9 cellular contexts compared by ENCODE assay signal in the genomic region with DNA sequence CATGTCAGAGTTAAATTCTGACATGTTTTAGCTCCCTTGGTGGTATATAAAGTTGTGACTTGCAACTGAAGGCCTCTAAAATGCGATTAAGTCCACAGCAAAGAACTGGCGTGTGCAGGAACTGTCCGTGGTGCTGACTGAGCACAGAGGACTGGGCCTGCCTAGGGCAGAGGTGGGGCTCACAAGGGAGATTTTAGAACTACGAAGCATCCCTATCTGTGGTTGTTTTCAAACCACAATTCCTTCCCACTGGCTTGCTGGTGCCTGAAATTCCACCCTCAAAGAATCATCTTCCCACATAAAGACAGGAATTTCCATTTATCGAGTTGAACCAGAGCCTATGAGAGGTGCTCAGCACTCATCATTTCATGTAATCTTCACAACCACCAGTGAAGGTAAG. TPM values are rescaled to one million over a fixed set of nuclear protein-coding genes. Genes with fewer than 3 reads are reported as not detected.
DNase-seq lines count a peak whose midpoint lies in the region; ATAC-seq, FAIRE-seq and TF ChIP-seq lines count a peak whose summit lies in the region.
"Had no signal": no experiment of that assay in that cellular context is flagged by ENCODE, and none has a peak within 500 bp of the region (broad histone marks: within the 10 kb centered on the region; RNA-seq: fewer than 3 reads in every experiment).

No MANE protein-coding gene starts in this region.

- H3K36me3 Mint-ChIP-seq in astrocyte (ENCODE audit: low read depth, unreplicated experiment) (no peaks in the 10 kb centered on the region), osteocyte (ENCODE audit: unreplicated experiment) (no peaks in the 10 kb centered on the region)

- H3K4ac ChIP-seq in mesendoderm (ENCODE audit: low read depth, low read length), result no peak overlapping the region

- ATAC-seq in HG02759 (IDR thresholded peaks at IDR 0.05; ENCODE audit: unreplicated experiment), result no peak

- no peaks in the 10 kb centered on the region for H3K4me1 Mint-ChIP-seq in astrocyte (ENCODE audit: low read depth, unreplicated experiment)
- no peaks in the 10 kb centered on the region for H3K4me1 Mint-ChIP-seq in osteocyte (ENCODE audit: unreplicated experiment)

- H3K4me2 ChIP-seq in astrocyte (ENCODE audit: low read length) (no peak overlapping the region), mesendoderm (ENCODE audit: low read length) (no peak overlapping the region)

- no peak overlapping the region for H3K18ac ChIP-seq in mesendoderm (ENCODE audit: low read length)

- no peaks in the 10 kb centered on the region for H3K36me3 ChIP-seq in astrocyte (ENCODE audit: insufficient read depth, low read length)
- H3K36me3 ChIP-seq in mesendoderm (ENCODE audit: control insufficient read depth, insufficient read depth, low read length), result no peaks in the 10 kb centered on the region

- WGBS in mesendoderm (ENCODE audit: extremely low coverage, insufficient coverage, low lambda C conversion rate), result no CpG with 5 or more reads among the region's 5 CpGs

- no peak overlapping the region for H3K23ac ChIP-seq in mesendoderm (ENCODE audit: low read length)

- H2BK120ac ChIP-seq in mesendoderm (ENCODE audit: low read depth, low read length), result no peak overlapping the region

- H3K9me3 Mint-ChIP-seq in astrocyte (ENCODE audit: unreplicated experiment), result no peaks in the 10 kb centered on the region
- H3K9me3 Mint-ChIP-seq in osteocyte (ENCODE audit: unreplicated experiment), result no peaks in the 10 kb centered on the region

- no peaks in the 10 kb centered on the region for H4K20me1 ChIP-seq in astrocyte (ENCODE audit: insufficient read depth, low read length)

- H2BK5ac ChIP-seq in mesendoderm (ENCODE audit: low read length), result no peak overlapping the region

- no peak overlapping the region for H3K4me3 Mint-ChIP-seq in astrocyte (ENCODE audit: unreplicated experiment)
- no peak overlapping the region for H3K4me3 Mint-ChIP-seq in osteocyte (ENCODE audit: unreplicated experiment)

- H3K9ac ChIP-seq in astrocyte (ENCODE audit: low read length) (no peak overlapping the region), mesendoderm (ENCODE audit: low read length) (no peak overlapping the region)

- no peak overlapping the region for H2AFZ ChIP-seq in astrocyte (ENCODE audit: low read depth, low read length)

- no peak overlapping the region for H3K27ac Mint-ChIP-seq in astrocyte (ENCODE audit: unreplicated experiment)
- H3K27ac Mint-ChIP-seq in osteocyte (ENCODE audit: unreplicated experiment), result no peak overlapping the region

- no peak overlapping the region for H4K8ac ChIP-seq in mesendoderm (ENCODE audit: low read depth, low read length)

- DNase-seq in GM04504 (ENCODE audit: low read depth), result peak; percentile 22
- DNase-seq in NCI-H226, result peak; percentile 19
- DNase-seq in astrocyte (ENCODE audit: low read depth), result peak; percentile 35
- DNase-seq in mesendoderm, result peak; percentile 69
- no peak for DNase-seq in NCI-H2107 (lab: John Stamatoyannopoulos, UW)
- no peak for DNase-seq in osteocyte (ENCODE audit: extremely low spot score, unreplicated experiment)
- DNase-seq in NCI-H2196 (lab: John Stamatoyannopoulos, UW; ENCODE audit: unreplicated experiment), result no peak

- TF ChIP-seq CTCF in astrocyte (IDR thresholded peaks at IDR 0.05; ENCODE audit: insufficient read depth, low read depth, low read length) (no peak), osteocyte (IDR thresholded peaks at IDR 0.05) (no peak)

- no peak overlapping the region for H4K5ac ChIP-seq in mesendoderm (ENCODE audit: low read length)

- H3K27me3 ChIP-seq in astrocyte (ENCODE audit: insufficient read depth, low read length), result peaks cover 3% of the 10 kb centered on the region
- H3K27me3 ChIP-seq in mesendoderm (ENCODE audit: insufficient read depth, low read length, poor library complexity), result no peaks in the 10 kb centered on the region

- H2AK5ac ChIP-seq in mesendoderm (ENCODE audit: low read length), result no peak overlapping the region

- no peaks in the 10 kb centered on the region for H3K9me3 ChIP-seq in astrocyte (ENCODE audit: insufficient read depth, low read depth, low read length)

- no peaks in the 10 kb centered on the region for H3K79me1 ChIP-seq in mesendoderm (ENCODE audit: low read length)

- no peak overlapping the region for H2BK15ac ChIP-seq in mesendoderm (replicated peaks; ENCODE audit: low read depth)

- H3K4me3 ChIP-seq in astrocyte (ENCODE audit: insufficient read depth, low read depth, low read length) (no peak overlapping the region), mesendoderm (ENCODE audit: low read length) (no peak overlapping the region)

- peaks cover 24% of the 10 kb centered on the region for H3K27me3 Mint-ChIP-seq in astrocyte (ENCODE audit: low read depth, unreplicated experiment)
- peaks cover 11% of the 10 kb centered on the region for H3K27me3 Mint-ChIP-seq in osteocyte (ENCODE audit: unreplicated experiment)

- H3K79me2 ChIP-seq in astrocyte (ENCODE audit: insufficient read depth, low read length) (no peaks in the 10 kb centered on the region), mesendoderm (ENCODE audit: control insufficient read depth, insufficient read depth, low read length) (no peaks in the 10 kb centered on the region)

- H3K27ac ChIP-seq in astrocyte (ENCODE audit: low read depth, low read length), result no peak overlapping the region
- no peak overlapping the region for H3K27ac ChIP-seq in mesendoderm (ENCODE audit: low read depth, low read length)

- FAIRE-seq in astrocyte (lab: Jason Lieb, UNC), result no peak
- FAIRE-seq: colon had no signal

- H3K4me1 ChIP-seq in astrocyte (ENCODE audit: insufficient read depth, low read length), result no peaks in the 10 kb centered on the region
- H3K4me1 ChIP-seq in mesendoderm (ENCODE audit: control insufficient read depth, low read depth, low read length), result peaks cover 2% of the 10 kb centered on the region

- no peak overlapping the region for H3K56ac ChIP-seq in mesendoderm (ENCODE audit: low read length)

RNA-seq across cellular contexts. Expression of gene RIMS4, which starts 30.1 kb away (rescaled TPM):
- 0.48 and 0.53 TPM in 2 replicates for total RNA-seq in astrocyte
- polyA plus RNA-seq in mesendoderm (2013, experiment 1 of 2), result 9.4 TPM
- 9.5 TPM for polyA plus RNA-seq in mesendoderm (2013, experiment 2 of 2)
- 0.73 and 0.75 TPM in 2 replicates for total RNA-seq in osteocyte

RNA-seq across cellular contexts. Expression of gene KCNK15, which starts 34.6 kb away (rescaled TPM):
- 0.14 and 0.17 TPM in 2 replicates for total RNA-seq in astrocyte
- polyA plus RNA-seq in mesendoderm (2013, experiment 1 of 2), result 0.55 TPM
- polyA plus RNA-seq in mesendoderm (2013, experiment 2 of 2), result 0.67 TPM
- total RNA-seq in osteocyte, result 17.5 and 21.5 TPM in 2 replicates

Comparison
In these comparisons a context has a peak if more than half of its experiments do, and no peak if none do; other contexts are left out.
1. DNase-seq: peak in GM04504 (single experiment), NCI-H226 (single experiment), astrocyte (single experiment) and mesendoderm (single experiment); none in NCI-H2107 (single experiment), osteocyte (single experiment) and NCI-H2196 (single experiment).
2. RNA of gene KCNK15, which starts 34.6 kb away (total RNA-seq): 17.5 to 21.5 TPM in osteocyte; 0.14 to 0.17 TPM in astrocyte; every median in the first group is over 10 times any median in the second.